ENCODE assay signal across 1 cellular context in genomic region chr1:151005729-151006330, GRCh38.
TF ChIP-seq lines count a peak whose summit lies in the region.

No MANE protein-coding gene starts in this region.

TF ChIP-seq in endothelial cell of umbilical vein, 7 proteins besides CTCF, POLR2A, EP300 and RAD21:
- TF ChIP-seq MYC (IDR thresholded peaks at IDR 0.05; ENCODE audit: low read depth, low read length) (no peak), POLR2AphosphoS5 (IDR thresholded peaks at IDR 0.05; ENCODE audit: insufficient read depth, low read depth, low read length) (no peak), FOS (IDR thresholded peaks at IDR 0.05; ENCODE audit: borderline replicate concordance, insufficient read depth, low read length) (no peak), EZH2 (IDR thresholded peaks at IDR 0.05; ENCODE audit: borderline replicate concordance, low read depth, low read length, severe bottlenecking) (no peak), JUN (IDR thresholded peaks at IDR 0.05; ENCODE audit: borderline replicate concordance, insufficient read depth, insufficient read length, low read depth) (no peak), GATA2 (IDR thresholded peaks at IDR 0.05; ENCODE audit: insufficient read depth, insufficient read length, low read depth, low read length) (no peak), MAX (IDR thresholded peaks at IDR 0.05; ENCODE audit: insufficient read depth, insufficient read length) (no peak)
